ENCODE assay signal across 7 cellular contexts in genomic region chr7:92641921-92642511, GRCh38. TPM values are rescaled to one million over a fixed set of nuclear protein-coding genes. Genes with fewer than 3 reads are reported as not detected.
DNase-seq lines count a peak whose midpoint lies in the region; ATAC-seq and TF ChIP-seq lines count a peak whose summit lies in the region.

No MANE protein-coding gene starts in this region.

- no peak overlapping the region for H3K18ac ChIP-seq in H9 (ENCODE audit: insufficient read length, low read depth, low read length)

- peak; percentile 13 for DNase-seq in T-helper 9 cell
- DNase-seq in central memory CD8-positive, alpha-beta T cell (ENCODE audit: low spot score in 2 of 2), result no peak
- peak; percentile 51 to 58 for DNase-seq in stimulated activated CD8-positive, alpha-beta memory T cell treated with anti-CD3 and anti-CD28 coated beads, Interleukin-2, amount 100 ng/mL, for 48 hours (ENCODE audit: low read depth in 2 of 2)
- no peak for DNase-seq in H9
- DNase-seq in retina, result no peak

- H3K27ac Mint-ChIP-seq in central memory CD8-positive, alpha-beta T cell (ENCODE audit: low read depth), result peak overlapping the region; percentile 81
- peak overlapping the region in 1 of 3 experiments; percentile 45; a peak in 2 of 7 replicates for H3K27ac Mint-ChIP-seq in H9

- no peaks in the 10 kb centered on the region for H3K79me2 ChIP-seq in H9 (ENCODE audit: insufficient read depth, low read length)

- H3T11ph ChIP-seq in H9 (ENCODE audit: low read length), result no peak overlapping the region

- no peak overlapping the region for H3K56ac ChIP-seq in H9 (ENCODE audit: insufficient read length, low read depth, low read length)

- no peak overlapping the region for H3K4me2 ChIP-seq in H9 (ENCODE audit: insufficient read depth, insufficient read length, low read length)

- no peaks in the 10 kb centered on the region for H3K9me3 Mint-ChIP-seq in central memory CD8-positive, alpha-beta T cell
- H3K9me3 Mint-ChIP-seq in H9, result no peaks in the 10 kb centered on the region

- no peak overlapping the region for H2BK5ac ChIP-seq in H9 (ENCODE audit: insufficient read length, low read length)

- H2BK20ac ChIP-seq in H9 (ENCODE audit: low read depth, low read length, poor library complexity, severe bottlenecking), result no peak overlapping the region

- H4K20me1 ChIP-seq in H9 (ENCODE audit: control insufficient read depth, insufficient read depth, insufficient read length), result no peaks in the 10 kb centered on the region

- no peak for TF ChIP-seq CTCF in H9 (conservative IDR thresholded peaks at IDR 0.05)

- no peak overlapping the region for H3K14ac ChIP-seq in H9 (ENCODE audit: insufficient read depth, low read length)

- no peak overlapping the region for H4K91ac ChIP-seq in H9 (ENCODE audit: insufficient read length, low read depth, low read length)

- no peak overlapping the region for H4K5ac ChIP-seq in H9 (ENCODE audit: insufficient read length, low read depth, low read length)

- H3K27ac ChIP-seq in H9 (ENCODE audit: insufficient read length, low read depth, low read length), result no peak overlapping the region

- no peak overlapping the region for H4K8ac ChIP-seq in H9 (replicated peaks; ENCODE audit: insufficient read length, low read depth, low read length)

- H3K36me3 Mint-ChIP-seq in central memory CD8-positive, alpha-beta T cell (ENCODE audit: insufficient read depth), result peaks cover 4% of the 10 kb centered on the region
- no peaks in the 10 kb centered on the region for H3K36me3 Mint-ChIP-seq in H9 (ENCODE audit: insufficient read depth in 1 of 3, low read depth in 3 of 3)

- no peak overlapping the region for H3K9ac ChIP-seq in H9 (ENCODE audit: extremely low read depth, insufficient read length, low read length)

- no peak overlapping the region for H3K4ac ChIP-seq in H9 (ENCODE audit: low read depth, low read length)

- H2AFZ ChIP-seq in H9 (ENCODE audit: low read length), result no peak overlapping the region

- no peak overlapping the region for H3K23ac ChIP-seq in H9 (ENCODE audit: insufficient read length, low read depth, low read length)

- H3K9me3 ChIP-seq in H9 (ENCODE audit: control insufficient read depth, low read depth, low read length), result no peaks in the 10 kb centered on the region

- peak; percentile 82 for ATAC-seq in GM19035 (IDR thresholded peaks at IDR 0.05; ENCODE audit: unreplicated experiment)
- peak; percentile 62 for ATAC-seq in HG03064 (IDR thresholded peaks at IDR 0.05; ENCODE audit: low read depth, unreplicated experiment)
- ATAC-seq in central memory CD8-positive, alpha-beta T cell (replicated peaks; ENCODE audit: extremely low read depth, poor library complexity, severe bottlenecking), result peak; percentile 77

- H2BK15ac ChIP-seq in H9 (ENCODE audit: low read depth, low read length), result no peak overlapping the region

- peak overlapping the region; percentile 6 for H3K4me3 Mint-ChIP-seq in central memory CD8-positive, alpha-beta T cell
- no peak overlapping the region for H3K4me3 Mint-ChIP-seq in H9

- H2AK5ac ChIP-seq in H9 (ENCODE audit: insufficient read length, low read length), result no peak overlapping the region

- H3K23me2 ChIP-seq in H9 (ENCODE audit: insufficient read length, low read depth, low read length, poor library complexity, severe bottlenecking), result no peaks in the 10 kb centered on the region

- no peaks in the 10 kb centered on the region for H3K79me1 ChIP-seq in H9 (ENCODE audit: insufficient read depth, low read depth, low read length, poor library complexity, severe bottlenecking)

- H2BK120ac ChIP-seq in H9 (ENCODE audit: low read depth, low read length, poor library complexity, severe bottlenecking), result no peak overlapping the region

- peaks cover 58% of the 10 kb centered on the region for H3K4me1 Mint-ChIP-seq in central memory CD8-positive, alpha-beta T cell
- H3K4me1 Mint-ChIP-seq in H9, result peaks cover 5 to 6% of the 10 kb centered on the region in 2 experiments; a peak in 3 of 4 replicates

- no CpG with 5 or more reads among the region's 4 CpGs for WGBS in H9 (ENCODE audit: extremely low coverage, insufficient read length, low lambda C conversion rate)

- no peaks in the 10 kb centered on the region for H3K27me3 Mint-ChIP-seq in central memory CD8-positive, alpha-beta T cell
- no peaks in the 10 kb centered on the region for H3K27me3 Mint-ChIP-seq in H9 (ENCODE audit: low read depth)

- H2BK12ac ChIP-seq in H9 (ENCODE audit: insufficient read length, low read depth, low read length), result no peak overlapping the region

- no peaks in the 10 kb centered on the region for H3K27me3 ChIP-seq in H9 (ENCODE audit: insufficient read depth, low read length)

- no peaks in the 10 kb centered on the region for H3K4me1 ChIP-seq in H9 (ENCODE audit: insufficient read depth, low read length)

RNA-seq across cellular contexts. Expression of gene FAM133B, which starts 51.8 kb away (rescaled TPM):
- total RNA-seq in H9 (2021), result 39.2 and 41.2 TPM in 2 replicates

Comparison
In these comparisons a context has a peak if more than half of its experiments do, and no peak if none do; other contexts are left out.
1. DNase-seq: peak in T-helper 9 cell (single experiment) and stimulated activated CD8-positive, alpha-beta memory T cell treated with anti-CD3 and anti-CD28 coated beads, Interleukin-2, amount 100 ng/mL, for 48 hours (2 of 2); none in central memory CD8-positive, alpha-beta T cell (0 of 2), H9 (single experiment) and retina (single experiment).
2. Peak in every context shown above with its lines, with median percentiles within 50 percentile points of each other: ATAC-seq.